Comparison of ENCODE assay signal across 8 cellular contexts in the genomic region with DNA sequence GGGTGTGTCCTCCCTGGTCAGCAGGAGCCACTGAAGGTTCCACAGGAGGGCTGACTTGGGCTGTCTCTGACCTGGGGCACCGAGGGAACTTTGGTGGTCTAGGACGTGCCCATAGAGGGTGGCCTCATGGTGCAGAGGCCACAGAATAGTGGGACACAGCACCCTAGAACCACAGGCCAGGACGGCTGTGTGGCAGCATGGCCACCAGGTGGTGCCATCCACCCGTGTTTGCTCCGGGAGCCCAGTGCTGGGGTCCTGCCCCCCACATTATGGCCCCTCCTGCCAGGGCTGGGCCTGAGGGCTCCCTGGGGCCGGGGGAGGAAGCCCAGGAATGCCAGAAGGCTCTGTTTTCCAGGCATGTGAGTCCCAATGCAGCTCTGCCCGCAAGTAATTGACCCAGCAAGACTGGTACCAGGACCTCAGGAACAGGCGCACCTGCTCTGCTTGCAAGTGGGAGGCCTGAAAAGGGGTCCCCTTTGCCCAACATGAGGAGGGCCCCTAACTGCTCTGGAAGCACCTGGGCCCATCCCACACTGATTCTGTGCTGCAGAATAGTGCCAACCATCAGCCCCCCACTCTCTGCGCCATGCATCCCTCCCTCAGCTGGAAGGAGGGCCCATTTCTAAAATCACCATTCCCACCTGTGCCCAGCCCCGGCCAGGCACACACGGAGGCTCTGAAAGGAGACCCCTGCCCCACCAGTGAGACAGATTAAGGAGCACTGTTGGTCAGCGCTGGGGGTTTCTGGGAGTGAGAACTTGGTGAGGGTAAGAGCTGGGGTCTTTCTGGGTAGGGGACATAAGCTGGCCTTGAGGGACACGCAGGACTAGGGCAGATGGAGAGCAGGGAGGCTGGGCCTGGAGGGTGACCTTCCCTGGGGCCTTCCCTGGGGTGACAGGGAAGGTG.
DNase-seq lines count a peak whose midpoint lies in the region; ATAC-seq, FAIRE-seq and TF ChIP-seq lines count a peak whose summit lies in the region.
"Not testable (repeated sequence)": the region's sequence is repeated elsewhere in the genome, so short reads cannot be mapped to it uniquely, and the experiment has no call there.

No MANE protein-coding gene starts in this region.

- H3K4me1 Mint-ChIP-seq in HFFc6 (ENCODE audit: low read depth); activated T-cell treated with anti-CD3 and anti-CD28 coated beads, Interleukin-2, amount 50 U/mL, for 72 hours (ENCODE audit: low read depth): not testable (repeated sequence)

- H3K4me1 ChIP-seq in Peyer's patch; iPS DF 6.9 (ENCODE audit: control insufficient read depth, insufficient read depth, low read length); pancreas; upper lobe of left lung: not testable (repeated sequence)

- H3K36me3 ChIP-seq in Peyer's patch; iPS DF 6.9 (ENCODE audit: control insufficient read depth, insufficient read depth, low read length); pancreas; upper lobe of left lung: not testable (repeated sequence)

- TF ChIP-seq CTCF in D721Med (IDR thresholded peaks at IDR 0.05; ENCODE audit: insufficient read depth, missing control alignments) (peak; percentile 34), HFFc6 (IDR thresholded peaks at IDR 0.05) (peak; percentile 88), Peyer's patch (IDR thresholded peaks at IDR 0.05) (peak in 5 of 6 experiments; percentile 19 to 59 (median 46)), dorsolateral prefrontal cortex (IDR thresholded peaks at IDR 0.05 in 54 of 56, conservative IDR thresholded peaks at IDR 0.05 in 2 of 56; ENCODE audit: low read depth in 1 of 56, partially characterized antibody in 56 of 56) (peak in 54 of 56 donors; percentile 13 to 74 (median 58)), pancreas (IDR thresholded peaks at IDR 0.05) (peak; percentile 18 to 47 (median 36)), upper lobe of left lung (IDR thresholded peaks at IDR 0.05) (peak in 4 of 6 experiments; percentile 34 to 52 (median 42))

- peaks cover 11% of the 10 kb centered on the region for H3K27me3 Mint-ChIP-seq in HFFc6 (ENCODE audit: insufficient read depth)
- H3K27me3 Mint-ChIP-seq in activated T-cell treated with anti-CD3 and anti-CD28 coated beads, Interleukin-2, amount 50 U/mL, for 72 hours (ENCODE audit: low read depth) = not testable (repeated sequence)

- intact Hi-C loops in dorsolateral prefrontal cortex (cut with DNase I); pancreas (cut with DNase I): not testable (repeated sequence)

- not testable (repeated sequence) for H3K27ac ChIP-seq in Peyer's patch; dorsolateral prefrontal cortex; iPS DF 6.9 (ENCODE audit: low read length); pancreas; upper lobe of left lung

- DNase-seq in D721Med (ENCODE audit: insufficient read length, low spot score) (peak; percentile 59), Peyer's patch (peak in 2 of 3 donors; percentile 47 to 58), dorsolateral prefrontal cortex (peak in 1 of 10 donors; percentile 21), iPS DF 6.9 (ENCODE audit: low read depth, low spot score) (peak; percentile 72), upper lobe of left lung (peak in 1 of 2 donors; percentile 72)
- DNase-seq in HFFc6, pancreas: not testable (repeated sequence)
- peak; percentile 36 to 42 for DNase-seq in activated T-cell treated with anti-CD3 and anti-CD28 coated beads, Interleukin-2, amount 50 U/mL, for 72 hours

- not testable (repeated sequence) for H3K4me3 Mint-ChIP-seq in HFFc6; activated T-cell treated with anti-CD3 and anti-CD28 coated beads, Interleukin-2, amount 50 U/mL, for 72 hours

- TF ChIP-seq EP300 in upper lobe of left lung (IDR thresholded peaks at IDR 0.05) = not testable (repeated sequence)

- not testable (repeated sequence) for TF ChIP-seq POLR2A in Peyer's patch (IDR thresholded peaks at IDR 0.05); upper lobe of left lung (IDR thresholded peaks at IDR 0.05)

- H3K36me3 Mint-ChIP-seq in HFFc6 (ENCODE audit: low read depth); activated T-cell treated with anti-CD3 and anti-CD28 coated beads, Interleukin-2, amount 50 U/mL, for 72 hours (ENCODE audit: insufficient read depth in 2 of 2): not testable (repeated sequence)

- no CpG with 5 or more reads among the region's 13 CpGs for WGBS in iPS DF 6.9 (ENCODE audit: insufficient coverage, insufficient read length)
- 31 to 45% methylated on average over 13 of the region's 13 CpGs for WGBS in pancreas, 2 donors
- 45 to 49% methylated on average over 6 to 13 of the region's 13 CpGs for WGBS in upper lobe of left lung, 2 donors

- not testable (repeated sequence) for H3K27ac Mint-ChIP-seq in HFFc6; activated T-cell treated with anti-CD3 and anti-CD28 coated beads, Interleukin-2, amount 50 U/mL, for 72 hours

- not testable (repeated sequence) for H3K4me3 ChIP-seq in Peyer's patch; dorsolateral prefrontal cortex; iPS DF 6.9 (ENCODE audit: low read length); pancreas; upper lobe of left lung

- H3K9me3 ChIP-seq in Peyer's patch; iPS DF 6.9 (ENCODE audit: control insufficient read depth, insufficient read depth, low read length); pancreas; upper lobe of left lung: not testable (repeated sequence)

- not testable (repeated sequence) for FAIRE-seq in D721Med (lab: Jason Lieb, UNC); pancreas (lab: Jason Lieb, UNC)

- not testable (repeated sequence) for H3K9me3 Mint-ChIP-seq in HFFc6; activated T-cell treated with anti-CD3 and anti-CD28 coated beads, Interleukin-2, amount 50 U/mL, for 72 hours

- ATAC-seq in activated T-cell treated with anti-CD3 and anti-CD28 coated beads, Interleukin-2, amount 50 U/mL, for 72 hours (replicated peaks in 1 of 2) = peak; percentile 45 to 64
- ATAC-seq in pancreas = peak in 3 of 4 donors; percentile 21 to 60 (median 36)
- ATAC-seq in upper lobe of left lung (ENCODE audit: low FRiP score in 2 of 2) = not testable (repeated sequence)

- not testable (repeated sequence) for H3K27me3 ChIP-seq in Peyer's patch; dorsolateral prefrontal cortex; iPS DF 6.9 (ENCODE audit: control insufficient read depth, insufficient read depth, low read length); pancreas; upper lobe of left lung

Comparison
In these comparisons a context has a peak if more than half of its experiments do, and no peak if none do; other contexts are left out.
1. CTCF ChIP-seq: peak in every context shown above with its lines; median percentile 88 in HFFc6; 58 in dorsolateral prefrontal cortex; 46 in Peyer's patch; 42 in upper lobe of left lung; 36 in pancreas; 34 in D721Med.